In genomic region chr5:31232273-31232888, GRCh38 we compare ENCODE assay signal across 8 cellular contexts. TPM values are rescaled to one million over a fixed set of nuclear protein-coding genes. Genes with fewer than 3 reads are reported as not detected.
A peak's percentile ranks its signal among the peaks of the same experiment; 100 is the strongest.
DNase-seq lines count a peak whose midpoint lies in the region; ATAC-seq and TF ChIP-seq lines count a peak whose summit lies in the region.

No MANE protein-coding gene starts in this region.

- in situ Hi-C loops in GM23248 (cut with MboI), result loop anchor here (25.0 kb wide), 2 partner anchors 820 to 1195 kb away; no protein-coding TSS in a partner anchor

- DNase-seq in GM10266 (ENCODE audit: extremely low spot score), result peak; percentile 33
- DNase-seq in GM23248, result peak; percentile 83
- peak; percentile 54 for DNase-seq in LHCN-M2 (ENCODE audit: low read depth)
- DNase-seq in RWPE2 (ENCODE audit: low spot score), result no peak
- DNase-seq in fibroblast of mammary gland (ENCODE audit: low read depth), result peak; percentile 54
- no peak for DNase-seq in osteocyte (ENCODE audit: extremely low spot score, unreplicated experiment)
- DNase-seq in stimulated activated CD4-positive, alpha-beta T cell treated with anti-CD3 and anti-CD28 coated beads, Interleukin-2, amount 100 ng/mL, for 24 hours, result no peak
- DNase-seq in NCI-H187 treated with DMSO at 0.1 percent for 48 hours (lab: John Stamatoyannopoulos, UW), result no peak

- peaks cover 56% of the 10 kb centered on the region for H3K36me3 Mint-ChIP-seq in osteocyte (ENCODE audit: unreplicated experiment)

- H3K4me3 Mint-ChIP-seq in osteocyte (ENCODE audit: unreplicated experiment), result peak overlapping the region; percentile 34

- 0 out of 2 replicates have a peak overlapping the region, but pooled peaks have one; percentile 70 for H2AFZ ChIP-seq in GM23248

- 2 to 3% methylated on average over 4 of the region's 4 CpGs for WGBS in GM23248 (ENCODE audit: low coverage in 1 of 2, low lambda C conversion rate in 2 of 2, missing lambda C conversion rate in 2 of 2), 2 experiments

- H3K4me1 Mint-ChIP-seq in osteocyte (ENCODE audit: unreplicated experiment), result peaks cover 93% of the 10 kb centered on the region

- H3K27ac ChIP-seq in GM23248 (no peak overlapping the region), RWPE2 (ENCODE audit: poor library complexity, severe bottlenecking) (no peak overlapping the region)

- H3F3A ChIP-seq in GM23248 (ENCODE audit: insufficient read depth), result peaks cover 8% of the 10 kb centered on the region; the same call in 1 of the 2 replicates

- H3K4me3 ChIP-seq in GM23248 (no peak overlapping the region), RWPE2 (ENCODE audit: severe bottlenecking) (no peak overlapping the region), fibroblast of mammary gland (ENCODE audit: control insufficient read depth, low read depth, low read length) (no peak overlapping the region)

- H4K20me1 ChIP-seq in GM23248 (ENCODE audit: insufficient read depth), result no peaks in the 10 kb centered on the region

- ATAC-seq in RWPE2 (ENCODE audit: low read depth), result peak; percentile 83

- H3K9me3 ChIP-seq in GM23248 (ENCODE audit: low read depth), result no peaks in the 10 kb centered on the region
- no peaks in the 10 kb centered on the region for H3K9me3 ChIP-seq in RWPE2 (ENCODE audit: severe bottlenecking)

- H3K27me3 ChIP-seq in GM23248 (replicated peaks; ENCODE audit: insufficient read depth), result no peaks in the 10 kb centered on the region
- H3K27me3 ChIP-seq in RWPE2 (ENCODE audit: insufficient read depth, poor library complexity, severe bottlenecking), result no peaks in the 10 kb centered on the region

- H3K36me3 ChIP-seq in GM23248 (ENCODE audit: low read depth) (no peaks in the 10 kb centered on the region), RWPE2 (ENCODE audit: low read depth) (no peaks in the 10 kb centered on the region)

- H3K9me2 ChIP-seq in GM23248 (ENCODE audit: insufficient read depth), result no peaks in the 10 kb centered on the region

- H3K9ac ChIP-seq in GM23248, result no peak overlapping the region

- H3K79me2 ChIP-seq in GM23248 (ENCODE audit: insufficient read depth), result no peaks in the 10 kb centered on the region

- no peaks in the 10 kb centered on the region for H3K9me3 Mint-ChIP-seq in osteocyte (ENCODE audit: unreplicated experiment)

- no peak overlapping the region for H3K4me2 ChIP-seq in GM23248 (ENCODE audit: unreplicated experiment)

- peaks cover 13% of the 10 kb centered on the region for H3K4me1 ChIP-seq in GM23248 (ENCODE audit: insufficient read depth)
- no peaks in the 10 kb centered on the region for H3K4me1 ChIP-seq in RWPE2 (ENCODE audit: insufficient read depth, poor library complexity, severe bottlenecking)

- H3K27me3 Mint-ChIP-seq in osteocyte (ENCODE audit: unreplicated experiment), result no peaks in the 10 kb centered on the region

- H3K27ac Mint-ChIP-seq in osteocyte (ENCODE audit: unreplicated experiment), result peak overlapping the region; percentile 56

- TF ChIP-seq CTCF in GM10266 (IDR thresholded peaks at IDR 0.05; ENCODE audit: control insufficient read depth, insufficient read depth, low read depth, missing control alignments) (peak; percentile 56), RWPE2 (IDR thresholded peaks at IDR 0.05; ENCODE audit: poor library complexity, severe bottlenecking) (peak; percentile 96), fibroblast of mammary gland (conservative IDR thresholded peaks at IDR 0.05; ENCODE audit: control insufficient read depth, insufficient read depth, low read depth, low read length) (peak; percentile 70), osteocyte (IDR thresholded peaks at IDR 0.05) (peak; percentile 82)

RNA-seq across cellular contexts. Expression of gene CDH6, which starts 38.9 kb away (rescaled TPM):
- 3.3 and 7.2 TPM in 2 replicates for total RNA-seq in GM23248 (2014; rRNA removed; shearing (Covaris generic))
- 4.1 and 4.2 TPM in 2 replicates for polyA plus RNA-seq in GM23248 (2016; fragmentation: Nextera tagmentation; extraction: Ambion mirVana)
- not detected in 2 replicates for total RNA-seq in LHCN-M2 (2014; rRNA removed)
- not detected for polyA plus RNA-seq in LHCN-M2 (2012)
- total RNA-seq in osteocyte, result 791 and 792 TPM in 2 replicates

Comparison
In these comparisons a context has a peak if more than half of its experiments do, and no peak if none do; other contexts are left out.
1. DNase-seq: peak in GM10266 (single experiment), GM23248 (single experiment), LHCN-M2 (single experiment) and fibroblast of mammary gland (single experiment); none in RWPE2 (single experiment), osteocyte (single experiment), stimulated activated CD4-positive, alpha-beta T cell treated with anti-CD3 and anti-CD28 coated beads, Interleukin-2, amount 100 ng/mL, for 24 hours (0 of 2) and NCI-H187 treated with DMSO at 0.1 percent for 48 hours (single experiment).
2. RNA of gene CDH6, which starts 38.9 kb away (total RNA-seq): 791 to 792 TPM in osteocyte; 3.3 to 7.2 TPM in GM23248 and not detected in LHCN-M2; every median in the first group is over 10 times any median in the second.
3. Peak in every context shown above with its lines, with median percentiles within 50 percentile points of each other: CTCF ChIP-seq.